ENCODE assay signal across 8 cellular contexts in the genomic region with DNA sequence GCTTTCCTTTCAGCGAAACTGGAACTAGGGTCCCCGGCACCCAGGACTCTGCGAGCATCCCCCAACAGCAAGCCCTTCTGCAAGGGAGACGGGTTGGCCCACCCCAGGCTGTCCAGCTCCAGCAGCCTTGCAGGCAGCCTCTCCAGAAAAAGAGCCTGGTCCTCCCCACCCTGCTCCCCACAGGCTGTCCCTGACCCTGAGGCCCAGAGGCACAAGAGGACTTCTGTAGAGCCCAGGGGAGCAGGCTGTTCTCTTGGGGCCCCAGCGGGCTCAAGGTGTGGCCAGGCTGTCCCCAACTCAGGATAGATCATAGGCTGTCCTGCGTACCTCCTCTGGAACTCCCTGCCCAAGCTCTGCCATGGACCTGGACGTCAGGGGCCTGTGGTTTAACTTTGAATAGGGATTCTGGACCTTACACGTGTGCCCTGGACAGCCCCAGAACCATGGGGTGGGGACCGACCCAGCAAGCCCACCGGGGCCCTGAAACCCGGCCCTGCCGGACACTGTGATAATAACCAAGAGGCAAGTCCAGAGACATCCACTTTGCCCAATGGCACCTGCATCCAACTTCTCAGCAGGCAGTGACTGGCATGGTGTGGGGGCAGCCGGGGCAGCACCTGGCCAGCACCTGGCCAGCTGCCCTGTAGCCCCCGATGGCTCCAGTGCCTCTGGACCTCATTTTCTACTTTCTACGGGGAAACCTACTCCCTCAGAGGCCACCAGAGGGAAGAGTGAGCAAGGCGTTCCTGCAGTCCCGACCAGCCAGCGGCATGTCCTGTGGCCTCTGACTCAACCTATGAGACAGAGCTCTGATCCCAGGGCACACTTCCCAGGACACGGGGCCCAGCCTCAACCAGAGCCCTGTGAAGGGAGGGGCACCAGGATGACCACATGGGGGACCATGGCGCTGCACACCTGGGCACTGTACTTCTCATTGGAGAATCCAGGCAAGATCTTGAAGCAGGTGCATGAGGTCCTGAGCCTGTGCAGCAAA. TPM values are rescaled to one million over a fixed set of nuclear protein-coding genes. Genes with fewer than 3 reads are reported as not detected.
DNase-seq lines count a peak whose midpoint lies in the region; ATAC-seq and TF ChIP-seq lines count a peak whose summit lies in the region.

No MANE protein-coding gene starts in this region.

- H3K4me1 ChIP-seq in esophagus muscularis mucosa = no peaks in the 10 kb centered on the region

- H3K27ac ChIP-seq in esophagus muscularis mucosa (replicated peaks in 1 of 4) = no peak overlapping the region

- H3K9me3 Mint-ChIP-seq in activated naive CD4-positive, alpha-beta T cell treated with anti-CD3 and anti-CD28 coated beads, Interleukin-2, amount 50 U/mL, for 72 hours = no peaks in the 10 kb centered on the region
- no peaks in the 10 kb centered on the region for H3K9me3 Mint-ChIP-seq in stimulated activated effector memory CD8-positive, alpha-beta T cell treated with anti-CD3 and anti-CD28 coated beads, Interleukin-12 subunit alpha, Interleukin-12 subunit beta, amount 100 ng/mL, for 72 hours
- H3K9me3 Mint-ChIP-seq in glutamatergic neuron (ENCODE audit: unreplicated experiment) = peaks cover 3% of the 10 kb centered on the region

- WGBS in esophagus muscularis mucosa = 60% methylated on average over 10 of the region's 20 CpGs

- no peaks in the 10 kb centered on the region for H3K36me3 ChIP-seq in esophagus muscularis mucosa

- H3K27me3 Mint-ChIP-seq in glutamatergic neuron (ENCODE audit: unreplicated experiment) = peaks cover 8% of the 10 kb centered on the region

- no peak overlapping the region for H3K27ac Mint-ChIP-seq in activated naive CD4-positive, alpha-beta T cell treated with anti-CD3 and anti-CD28 coated beads, Interleukin-2, amount 50 U/mL, for 72 hours
- H3K27ac Mint-ChIP-seq in stimulated activated effector memory CD8-positive, alpha-beta T cell treated with anti-CD3 and anti-CD28 coated beads, Interleukin-12 subunit alpha, Interleukin-12 subunit beta, amount 100 ng/mL, for 72 hours = no peak overlapping the region
- no peak overlapping the region for H3K27ac Mint-ChIP-seq in glutamatergic neuron (ENCODE audit: unreplicated experiment)

- intact Hi-C loops in esophagus muscularis mucosa (cut with DNase I) = no loop called here

- H3K4me3 ChIP-seq in fibroblast of mammary gland (ENCODE audit: control insufficient read depth, low read depth, low read length) (no peak overlapping the region), esophagus muscularis mucosa (no peak overlapping the region)

- H3K36me3 Mint-ChIP-seq in activated naive CD4-positive, alpha-beta T cell treated with anti-CD3 and anti-CD28 coated beads, Interleukin-2, amount 50 U/mL, for 72 hours = no peaks in the 10 kb centered on the region
- no peaks in the 10 kb centered on the region for H3K36me3 Mint-ChIP-seq in stimulated activated effector memory CD8-positive, alpha-beta T cell treated with anti-CD3 and anti-CD28 coated beads, Interleukin-12 subunit alpha, Interleukin-12 subunit beta, amount 100 ng/mL, for 72 hours
- no peaks in the 10 kb centered on the region for H3K36me3 Mint-ChIP-seq in glutamatergic neuron (ENCODE audit: unreplicated experiment)

- TF ChIP-seq CTCF in fibroblast of mammary gland (conservative IDR thresholded peaks at IDR 0.05; ENCODE audit: control insufficient read depth, insufficient read depth, low read depth, low read length) = peak; percentile 71
- TF ChIP-seq CTCF in esophagus muscularis mucosa (IDR thresholded peaks at IDR 0.05) = peak in 1 of 3 experiments; percentile 31
- TF ChIP-seq CTCF in glutamatergic neuron (IDR thresholded peaks at IDR 0.05; ENCODE audit: partially characterized antibody, unreplicated experiment) = no peak

- TF ChIP-seq EP300 in esophagus muscularis mucosa (IDR thresholded peaks at IDR 0.05) = no peak

- H3K4me3 Mint-ChIP-seq in stimulated activated effector memory CD8-positive, alpha-beta T cell treated with anti-CD3 and anti-CD28 coated beads, Interleukin-12 subunit alpha, Interleukin-12 subunit beta, amount 100 ng/mL, for 72 hours = no peak overlapping the region
- H3K4me3 Mint-ChIP-seq in glutamatergic neuron (ENCODE audit: unreplicated experiment) = no peak overlapping the region

- peak; percentile 32 to 50 for ATAC-seq in activated naive CD4-positive, alpha-beta T cell treated with anti-CD3 and anti-CD28 coated beads, Interleukin-2, amount 50 U/mL, for 72 hours
- peak; percentile 17 for ATAC-seq in stimulated activated effector memory CD8-positive, alpha-beta T cell treated with anti-CD3 and anti-CD28 coated beads, Interleukin-12 subunit alpha, Interleukin-12 subunit beta, amount 100 ng/mL, for 72 hours

- H3K27me3 ChIP-seq in esophagus muscularis mucosa = peaks cover 0 to 11% (median 0%) of the 10 kb centered on the region in 4 donors

- no peak for TF ChIP-seq POLR2A in esophagus muscularis mucosa (IDR thresholded peaks at IDR 0.05; ENCODE audit: low read depth)

- no peak for DNase-seq in activated naive CD4-positive, alpha-beta T cell treated with anti-CD3 and anti-CD28 coated beads, Interleukin-2, amount 50 U/mL, for 72 hours (ENCODE audit: low spot score in 2 of 2)
- DNase-seq in activated naive CD4-positive, alpha-beta T cell treated with anti-CD3 and anti-CD28 coated beads, Interleukin-2, amount 50 U/mL, for 16 hours = no peak
- DNase-seq in RPMI7951 (ENCODE audit: low read depth) (peak; percentile 73), fibroblast of mammary gland (ENCODE audit: low read depth) (peak; percentile 86), esophagus muscularis mucosa (ENCODE audit: extremely low spot score) (no peak), glutamatergic neuron (no peak)
- DNase-seq in stimulated activated effector memory CD8-positive, alpha-beta T cell treated with anti-CD3 and anti-CD28 coated beads, Interleukin-12 subunit alpha, Interleukin-12 subunit beta, amount 100 ng/mL, for 72 hours (ENCODE audit: low spot score in 2 of 2) = no peak
- no peak for DNase-seq in stimulated activated CD4-positive, alpha-beta T cell treated with anti-CD3 and anti-CD28 coated beads, Interleukin-1b, Interleukin-23, amount 100 ng/mL, for 48 hours

- H3K4me1 Mint-ChIP-seq in stimulated activated effector memory CD8-positive, alpha-beta T cell treated with anti-CD3 and anti-CD28 coated beads, Interleukin-12 subunit alpha, Interleukin-12 subunit beta, amount 100 ng/mL, for 72 hours = no peaks in the 10 kb centered on the region
- no peaks in the 10 kb centered on the region for H3K4me1 Mint-ChIP-seq in glutamatergic neuron (ENCODE audit: low read depth, unreplicated experiment)

- H3K9me3 ChIP-seq in esophagus muscularis mucosa = no peaks in the 10 kb centered on the region

RNA-seq across cellular contexts. Expression of a gene that starts 50.9 kb away (rescaled TPM):
- total RNA-seq in activated naive CD4-positive, alpha-beta T cell treated with anti-CD3 and anti-CD28 coated beads, Interleukin-2, amount 50 U/mL, for 72 hours = 100 to 1,000 TPM; 405 to 411 TPM
- total RNA-seq in RPMI7951 (2014; rRNA removed; shearing (Covaris generic)) = 1,028 and 1,045 TPM in 2 replicates
- 100 to 1,000 TPM; 378 to 445 (median 414) TPM for total RNA-seq in esophagus muscularis mucosa
- 310 TPM for total RNA-seq in glutamatergic neuron (ENCODE audit: unreplicated experiment)

Comparison
In these comparisons a context has a peak if more than half of its experiments do, and no peak if none do; other contexts are left out.
1. DNase-seq: peak in RPMI7951 (single experiment) and fibroblast of mammary gland (single experiment); none in activated naive CD4-positive, alpha-beta T cell treated with anti-CD3 and anti-CD28 coated beads, Interleukin-2, amount 50 U/mL, for 72 hours (0 of 2), activated naive CD4-positive, alpha-beta T cell treated with anti-CD3 and anti-CD28 coated beads, Interleukin-2, amount 50 U/mL, for 16 hours (single experiment), stimulated activated effector memory CD8-positive, alpha-beta T cell treated with anti-CD3 and anti-CD28 coated beads, Interleukin-12 subunit alpha, Interleukin-12 subunit beta, amount 100 ng/mL, for 72 hours (0 of 2), esophagus muscularis mucosa (single experiment), stimulated activated CD4-positive, alpha-beta T cell treated with anti-CD3 and anti-CD28 coated beads, Interleukin-1b, Interleukin-23, amount 100 ng/mL, for 48 hours (single experiment) and glutamatergic neuron (single experiment).